22 cellular contexts compared by ENCODE assay signal in the genomic region with DNA sequence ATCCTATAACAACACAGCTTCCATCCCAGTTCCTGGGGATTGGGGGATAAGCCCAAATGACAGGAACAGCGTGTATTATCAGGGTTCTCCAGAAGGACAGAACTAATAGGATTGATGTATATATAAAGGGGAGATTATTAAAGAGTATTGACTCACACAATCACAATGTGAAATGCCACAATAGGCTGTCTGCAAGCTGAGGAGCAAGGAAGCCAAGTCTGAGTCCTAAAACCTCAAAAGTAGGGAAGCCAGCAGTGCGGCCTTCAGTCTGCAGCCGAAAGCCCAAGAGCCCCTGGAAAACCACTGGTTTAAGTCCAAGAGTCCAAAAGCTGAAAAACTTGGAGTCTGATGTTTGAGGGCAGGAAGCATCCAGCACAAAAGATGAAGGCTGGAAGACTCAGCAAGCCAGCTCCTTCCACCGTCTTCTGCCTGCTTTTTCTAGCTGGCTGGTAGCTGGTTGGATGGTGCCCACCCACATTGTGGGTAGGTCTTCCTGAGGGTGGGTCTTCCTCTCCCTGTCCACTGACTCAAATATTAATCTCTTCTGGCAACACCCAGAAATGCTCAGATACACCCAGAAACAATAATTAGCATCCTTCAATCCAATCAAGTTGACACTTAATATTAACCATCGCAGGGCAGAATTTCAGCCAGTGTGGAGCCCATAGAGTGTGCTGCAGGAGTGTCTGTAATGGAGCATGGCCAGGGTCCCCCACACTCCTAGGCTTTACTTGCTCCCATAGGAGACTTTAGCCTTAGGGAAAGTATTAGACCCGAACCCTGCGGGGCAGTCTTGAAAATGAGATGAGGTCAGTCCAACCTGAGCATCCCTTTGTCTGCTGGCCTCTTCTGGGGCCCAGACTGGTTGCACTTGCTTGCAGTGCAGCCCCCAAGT.
"Had no signal": no experiment of that assay in that cellular context is flagged by ENCODE, and none has a peak within 500 bp of the region (broad histone marks: within the 10 kb centered on the region; RNA-seq: fewer than 3 reads in every experiment).

No MANE protein-coding gene starts in this region.

- H3K27ac Mint-ChIP-seq: activated CD8-positive, alpha-beta T cell treated with anti-CD3 and anti-CD28 coated beads, Interleukin-2, amount 10 ng/mL, durations not matched to agents 7 days and 5 days; activated naive CD4-positive, alpha-beta T cell treated with anti-CD3 and anti-CD28 coated beads for 36 hours; activated naive CD4-positive, alpha-beta T cell treated with anti-CD3 and anti-CD28 coated beads, Interleukin-2, amount 50 U/mL, for 72 hours; activated T-cell treated with anti-CD3 and anti-CD28 coated beads, Interleukin-2, amount 50 U/mL, for 24 hours had no signal

- H3K4me1 ChIP-seq: adrenal gland had no signal

- H3K36me3 Mint-ChIP-seq: activated naive CD4-positive, alpha-beta T cell treated with anti-CD3 and anti-CD28 coated beads, Interleukin-2, amount 50 U/mL, for 72 hours had no signal

- H3K4me3 ChIP-seq: adrenal gland, cardiac muscle cell had no signal

- H3K9me3 ChIP-seq: adrenal gland had no signal

- DNase-seq: activated CD4-positive, alpha-beta T cell treated with anti-CD3 and anti-CD28 coated beads for 1 hour; activated CD4-positive, alpha-beta T cell treated with anti-CD3 and anti-CD28 coated beads for 48 hours; activated CD4-positive, alpha-beta T cell treated with anti-CD3 and anti-CD28 coated beads, Interleukin-2, amount 50 U/mL, for 48 hours; activated CD4-positive, CD25-positive, alpha-beta regulatory T cell; activated CD8-positive, alpha-beta T cell treated with anti-CD3 and anti-CD28 coated beads, Interleukin-2, amount 10 ng/mL, durations not matched to agents 7 days and 5 days; activated gamma-delta T cell treated with Interleukin-2 at 50 U/mL for 16 hours; activated naive CD4-positive, alpha-beta T cell treated with anti-CD3 and anti-CD28 coated beads for 36 hours; activated T-cell treated with anti-CD3 and anti-CD28 coated beads, Interleukin-2, amount 50 U/mL, for 24 hours; adrenal gland; anterior cingulate cortex; NCI-H187; NCI-H2227 treated with DMSO at 0.1 percent for 48 hours; NCI-H446; NCI-H526 treated with DMSO at 0.1 percent for 48 hours; OCI-M1; SW 1271; T1000; WERI-Rb-1 had no signal

- H3K27me3 ChIP-seq: adrenal gland, cardiac muscle cell had no signal

- H3K4me3 Mint-ChIP-seq: activated CD8-positive, alpha-beta T cell treated with anti-CD3 and anti-CD28 coated beads, Interleukin-2, amount 10 ng/mL, durations not matched to agents 7 days and 5 days; activated naive CD4-positive, alpha-beta T cell treated with anti-CD3 and anti-CD28 coated beads for 36 hours; activated T-cell treated with anti-CD3 and anti-CD28 coated beads, Interleukin-2, amount 50 U/mL, for 24 hours; central memory CD8-positive, alpha-beta T cell had no signal

- H3K4me1 Mint-ChIP-seq: central memory CD8-positive, alpha-beta T cell had no signal

- H3K4me2 ChIP-seq: KMS-11 had no signal

- H3K9ac ChIP-seq: KMS-11 had no signal

- H3K27ac ChIP-seq: adrenal gland, cardiac muscle cell, KMS-11, WERI-Rb-1 had no signal

- H3K9me3 Mint-ChIP-seq: activated naive CD4-positive, alpha-beta T cell treated with anti-CD3 and anti-CD28 coated beads for 36 hours; activated naive CD4-positive, alpha-beta T cell treated with anti-CD3 and anti-CD28 coated beads, Interleukin-2, amount 50 U/mL, for 72 hours; activated T-cell treated with anti-CD3 and anti-CD28 coated beads, Interleukin-2, amount 50 U/mL, for 24 hours; central memory CD8-positive, alpha-beta T cell had no signal

- ATAC-seq: activated naive CD4-positive, alpha-beta T cell treated with anti-CD3 and anti-CD28 coated beads, Interleukin-2, amount 50 U/mL, for 72 hours had no signal

- H3K36me3 ChIP-seq: adrenal gland, cardiac muscle cell, WERI-Rb-1 had no signal
